Comparison of ENCODE assay signal across 8 cellular contexts in genomic region chr3:11720220-11721113, GRCh38.
DNase-seq lines count a peak whose midpoint lies in the region; ATAC-seq and TF ChIP-seq lines count a peak whose summit lies in the region.

No MANE protein-coding gene starts in this region.

- TF ChIP-seq CTCF in epithelial cell of proximal tubule (conservative IDR thresholded peaks at IDR 0.05; ENCODE audit: low read depth, low read length): no peak

- H3K9me3 ChIP-seq in mononuclear cell (ENCODE audit: low read depth, low read length): no peaks in the 10 kb centered on the region

- ATAC-seq in HG03175 (IDR thresholded peaks at IDR 0.05; ENCODE audit: unreplicated experiment): peak; percentile 32

- DNase-seq in NCI-H1694 treated with DMSO at 0.1 percent for 48 hours (lab: John Stamatoyannopoulos, UW) (peak; percentile 3), NCI-H1694 (lab: John Stamatoyannopoulos, UW) (no peak), NOMO-1 (lab: John Stamatoyannopoulos, UW; ENCODE audit: unreplicated experiment in 2 of 2) (peak; percentile 15 to 28), epithelial cell of proximal tubule (ENCODE audit: low read depth) (no peak)
- DNase-seq in activated T-cell treated with anti-CD3 and anti-CD28 coated beads, Interleukin-2, amount 50 U/mL, for 1 hour: peak; percentile 65
- DNase-seq in stimulated activated CD8-positive, alpha-beta memory T cell treated with anti-CD3 and anti-CD28 coated beads, Interleukin-7, amount 100 ng/mL, for 4 hours (ENCODE audit: low read depth in 2 of 2): peak; percentile 3 to 41

- H3K27me3 ChIP-seq in mononuclear cell (ENCODE audit: insufficient read depth, low read length): peaks cover 15% of the 10 kb centered on the region

- H3K4me3 ChIP-seq in epithelial cell of proximal tubule (ENCODE audit: low read depth, low read length): peak overlapping the region; percentile 85
- H3K4me3 ChIP-seq in mononuclear cell (ENCODE audit: low read length): peak overlapping the region; percentile 62

- H3K4me1 ChIP-seq in mononuclear cell (ENCODE audit: insufficient read depth, low read length): peaks cover 17% of the 10 kb centered on the region

Comparison
In these comparisons a context has a peak if more than half of its experiments do, and no peak if none do; other contexts are left out.
1. DNase-seq: peak in NCI-H1694 treated with DMSO at 0.1 percent for 48 hours (single experiment), NOMO-1 (2 of 2), activated T-cell treated with anti-CD3 and anti-CD28 coated beads, Interleukin-2, amount 50 U/mL, for 1 hour (single experiment) and stimulated activated CD8-positive, alpha-beta memory T cell treated with anti-CD3 and anti-CD28 coated beads, Interleukin-7, amount 100 ng/mL, for 4 hours (2 of 2); none in NCI-H1694 (single experiment) and epithelial cell of proximal tubule (single experiment).